ENCODE assay signal across 21 cellular contexts in the genomic region with DNA sequence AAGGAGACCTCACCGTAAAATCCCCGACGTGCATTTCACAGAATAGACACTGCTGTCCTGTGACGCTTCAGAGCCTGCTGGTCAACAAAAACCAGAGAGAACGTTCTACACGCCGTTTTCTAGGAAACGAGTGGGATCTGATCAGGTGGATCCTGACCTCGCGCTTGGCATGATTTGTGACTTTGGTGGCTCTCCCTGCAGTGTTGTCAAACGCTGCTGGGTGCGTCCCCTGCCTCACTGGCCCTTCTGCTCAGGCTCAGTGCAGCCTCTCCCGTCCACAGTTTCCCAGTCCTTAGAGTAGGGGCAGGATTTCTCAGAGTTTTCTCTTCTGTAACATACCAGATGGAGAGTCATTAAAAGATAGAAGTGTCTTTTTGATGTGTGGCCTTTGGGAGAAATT. TPM values are rescaled to one million over a fixed set of nuclear protein-coding genes. Genes with fewer than 3 reads are reported as not detected.
DNase-seq lines count a peak whose midpoint lies in the region; ATAC-seq, FAIRE-seq and TF ChIP-seq lines count a peak whose summit lies in the region.
"Had no signal": no experiment of that assay in that cellular context is flagged by ENCODE, and none has a peak within 500 bp of the region (broad histone marks: within the 10 kb centered on the region; RNA-seq: fewer than 3 reads in every experiment).

No MANE protein-coding gene starts in this region.

- H3K27ac ChIP-seq in SJCRH30 (peak overlapping the region; percentile 77), HepG2 (ENCODE audit: extremely low read length, insufficient read depth, low read length) (no peak overlapping the region)
- H3K27ac ChIP-seq: SJSA1 had no signal

- no TSS peak for BruUV-seq in HepG2 (replicated peaks; lab: Mats Ljungman, UMichigan)

- in situ Hi-C loops in HepG2 (cut with HindIII; ENCODE audit: extremely low pct_ligation_motif_present, low pct_unique_long_range_greater_than_20kb) = no loop called here

- H3K36me3 ChIP-seq in SJCRH30 = no peaks in the 10 kb centered on the region
- no peaks in the 10 kb centered on the region for H3K36me3 ChIP-seq in HepG2 (replicated peaks in 1 of 2; ENCODE audit: control insufficient read depth in 1 of 2, insufficient read depth in 2 of 2, low read length in 2 of 2)
- H3K36me3 ChIP-seq: SJSA1 had no signal

- H3K36me3 Mint-ChIP-seq in IgD-negative memory B cell = peaks cover 6% of the 10 kb centered on the region
- H3K36me3 Mint-ChIP-seq in stimulated activated effector memory CD8-positive, alpha-beta T cell treated with anti-CD3 and anti-CD28 coated beads, Interleukin-12 subunit alpha, Interleukin-12 subunit beta, amount 100 ng/mL, for 72 hours = peaks cover 3% of the 10 kb centered on the region
- peaks cover 0 to 5% (median 3%) of the 10 kb centered on the region in 3 donors for H3K36me3 Mint-ChIP-seq in immature natural killer cell

- ATAC-seq in HepG2 (no peak), GM18502 (IDR thresholded peaks at IDR 0.05; ENCODE audit: poor library complexity, unreplicated experiment) (no peak)
- ATAC-seq in stimulated activated effector memory CD8-positive, alpha-beta T cell treated with anti-CD3 and anti-CD28 coated beads, Interleukin-12 subunit alpha, Interleukin-12 subunit beta, amount 100 ng/mL, for 72 hours = no peak
- ATAC-seq: Panc1 had no signal

- TF ChIP-seq EP300 in HepG2 (IDR thresholded peaks at IDR 0.05; ENCODE audit: low read depth in 2 of 2, low read length in 2 of 2) (no peak), HepG2 (CRISPR knock-in tag; IDR thresholded peaks at IDR 0.05; ENCODE audit: borderline replicate concordance) (no peak)

- no peaks in the 10 kb centered on the region for H3K79me2 ChIP-seq in HepG2 (ENCODE audit: insufficient read depth, low read length)

- no peak for TF ChIP-seq CTCF in HepG2 (CRISPR knock-in tag; IDR thresholded peaks at IDR 0.05)

- intact Hi-C loops in HepG2 (cut with micrococcal nuclease; ENCODE audit: unreplicated experiment) = no loop called here

- peaks cover 8% of the 10 kb centered on the region for H3K27me3 Mint-ChIP-seq in IgD-negative memory B cell
- peaks cover 0 to 4% (median 1%) of the 10 kb centered on the region in 3 donors for H3K27me3 Mint-ChIP-seq in immature natural killer cell (ENCODE audit: low read depth in 3 of 3)

- no peak for DNase-seq in SJCRH30
- DNase-seq in HepG2 (ENCODE audit: low spot score) = no peak
- DNase-seq in stimulated activated effector memory CD8-positive, alpha-beta T cell treated with anti-CD3 and anti-CD28 coated beads, Interleukin-12 subunit alpha, Interleukin-12 subunit beta, amount 100 ng/mL, for 72 hours (ENCODE audit: low spot score in 2 of 2) = no peak
- no peak for DNase-seq in immature natural killer cell
- DNase-seq in DMS153 (lab: John Stamatoyannopoulos, UW) = no peak
- DNase-seq: CD4-positive, alpha-beta T cell; COR-L47; DMS79 treated with DMSO at 0.1 percent for 48 hours; H7; HFFc6; KG1; NCI-H1105; NCI-H2081; NCI-H2171; NCI-H345; NCI-H526 treated with DMSO at 0.1 percent for 48 hours had no signal

- no peaks in the 10 kb centered on the region; the same call in 1 of the 2 replicates for H3K27me3 ChIP-seq in SJCRH30
- H3K27me3 ChIP-seq in HepG2 (ENCODE audit: control insufficient read depth in 1 of 2, insufficient read depth in 2 of 2, low read length in 2 of 2) = peaks cover 5 to 27% of the 10 kb centered on the region in 2 experiments; a peak in 4 of 5 replicates

- POLR2A ChIA-PET in HepG2 (lab: Yijun Ruan, JAX) = no interaction called here

- peaks cover 20% of the 10 kb centered on the region for H3K4me1 ChIP-seq in SJCRH30
- H3K4me1 ChIP-seq in HepG2 (ENCODE audit: insufficient read depth, low read length) = peaks cover 16% of the 10 kb centered on the region
- H3K4me1 ChIP-seq: SJSA1 had no signal

- H3K27ac Mint-ChIP-seq in IgD-negative memory B cell (peak overlapping the region in 2 of 3 donors; percentile 34 to 42), immature natural killer cell (no peak overlapping the region)
- peak overlapping the region; percentile 58 for H3K27ac Mint-ChIP-seq in stimulated activated effector memory CD8-positive, alpha-beta T cell treated with anti-CD3 and anti-CD28 coated beads, Interleukin-12 subunit alpha, Interleukin-12 subunit beta, amount 100 ng/mL, for 72 hours
- H3K27ac Mint-ChIP-seq: CD4-positive, alpha-beta T cell; HFFc6 had no signal

- no peak overlapping the region for H3K4me3 ChIP-seq in SJCRH30
- no peak overlapping the region for H3K4me3 ChIP-seq in HepG2 (replicated peaks in 1 of 3; ENCODE audit: insufficient read depth in 1 of 3, low read depth in 2 of 3, low read length in 3 of 3)
- H3K4me3 ChIP-seq: SJSA1 had no signal

- H3K9ac ChIP-seq in HepG2 (ENCODE audit: insufficient read depth, low read depth, low read length) = no peak overlapping the region

- no peaks in the 10 kb centered on the region for H3K9me3 ChIP-seq in SJCRH30 (replicated peaks)
- H3K9me3 ChIP-seq in HepG2 (ENCODE audit: low read length) = no peaks in the 10 kb centered on the region

- no peak overlapping the region for H3K4me2 ChIP-seq in HepG2 (ENCODE audit: low read depth, low read length)

- no peaks in the 10 kb centered on the region for H4K20me1 ChIP-seq in HepG2 (ENCODE audit: insufficient read depth, low read length)

- H2AFZ ChIP-seq in HepG2 (ENCODE audit: low read length) = no peak overlapping the region

- TF ChIP-seq POLR2A in HepG2 (IDR thresholded peaks at IDR 0.05; ENCODE audit: insufficient read depth in 1 of 2, low read depth in 2 of 2, low read length in 2 of 2) = no peak

- H3K9me3 Mint-ChIP-seq in IgD-negative memory B cell (peaks cover 0 to 3% (median 0%) of the 10 kb centered on the region in 3 donors), immature natural killer cell (peaks cover 0 to 24% (median 7%) of the 10 kb centered on the region in 6 donors)
- peaks cover 4% of the 10 kb centered on the region for H3K9me3 Mint-ChIP-seq in stimulated activated effector memory CD8-positive, alpha-beta T cell treated with anti-CD3 and anti-CD28 coated beads, Interleukin-12 subunit alpha, Interleukin-12 subunit beta, amount 100 ng/mL, for 72 hours

- CTCF ChIA-PET in HepG2 (lab: Yijun Ruan, JAX; ENCODE audit: low intra/inter-chr PET ratio, low total read pairs) = no interaction called here

- peak overlapping the region in 1 of 4 donors; percentile 13 for H3K4me3 Mint-ChIP-seq in IgD-negative memory B cell
- no peak overlapping the region for H3K4me3 Mint-ChIP-seq in stimulated activated effector memory CD8-positive, alpha-beta T cell treated with anti-CD3 and anti-CD28 coated beads, Interleukin-12 subunit alpha, Interleukin-12 subunit beta, amount 100 ng/mL, for 72 hours
- H3K4me3 Mint-ChIP-seq in immature natural killer cell = no peak overlapping the region
- H3K4me3 Mint-ChIP-seq: CD4-positive, alpha-beta T cell; HFFc6 had no signal

- 55% methylated on average over 13 of the region's 13 CpGs for WGBS in HepG2 (ENCODE audit: low lambda C conversion rate)

- no peak for TF ChIP-seq RAD21 in HepG2 (CRISPR knock-in tag; IDR thresholded peaks at IDR 0.05)

- FAIRE-seq in HepG2 (lab: Jason Lieb, UNC) = no peak

- H3K4me1 Mint-ChIP-seq in IgD-negative memory B cell = peaks cover 25 to 53% (median 52%) of the 10 kb centered on the region in 3 donors
- peaks cover 3% of the 10 kb centered on the region for H3K4me1 Mint-ChIP-seq in stimulated activated effector memory CD8-positive, alpha-beta T cell treated with anti-CD3 and anti-CD28 coated beads, Interleukin-12 subunit alpha, Interleukin-12 subunit beta, amount 100 ng/mL, for 72 hours
- H3K4me1 Mint-ChIP-seq in immature natural killer cell = peaks cover 9 to 12% of the 10 kb centered on the region in 2 donors

TF ChIP-seq in HepG2, 621 proteins besides CTCF, POLR2A, EP300 and RAD21:
- no peak for TF ChIP-seq DRAP1 (CRISPR knock-in tag; IDR thresholded peaks at IDR 0.05)
- TF ChIP-seq NRL (CRISPR knock-in tag; IDR thresholded peaks at IDR 0.05; ENCODE audit: borderline replicate concordance) = 0 out of 2 replicates have a peak, but pooled peaks have one; percentile 15

RNA-seq across cellular contexts. Expression of gene IRF4, which starts 27.6 kb away (rescaled TPM):
- polyA plus RNA-seq in IgD-negative memory B cell = 22.9 TPM
- total RNA-seq in SJCRH30 (2014; rRNA removed; shearing (Covaris generic)) = 0.03 TPM in 1 of 2 replicates, not detected in the other
- 0.07 and 0.09 TPM in 2 replicates for total RNA-seq in HepG2 (2016; rRNA removed; fragmentation: Illumina TruSeq; extraction: Trizol)
- total RNA-seq in HepG2 (2016; cell fraction: cytosol; rRNA removed; fragmentation: Illumina TruSeq; extraction: Trizol; ENCODE audit: low read depth) = not detected in 2 replicates
- 0.06 and 0.13 TPM in 2 replicates for total RNA-seq in HepG2 (2016; cell fraction: insoluble cytoplasmic fraction; rRNA removed; fragmentation: Illumina TruSeq; extraction: Trizol)
- 0.19 and 0.21 TPM in 2 replicates for total RNA-seq in HepG2 (2016; cell fraction: membrane; rRNA removed; fragmentation: Illumina TruSeq; extraction: Trizol)
- 0.09 TPM in 1 of 2 replicates, not detected in the other for total RNA-seq in HepG2 (2016; cell fraction: nucleus; rRNA removed; fragmentation: Illumina TruSeq; extraction: Trizol)
- 0.07 TPM in 2 replicates for polyA plus RNA-seq in HepG2 (2011; rRNA removed)
- polyA plus RNA-seq in HepG2 (2011; cell fraction: cytosol; rRNA removed) = 0.04 and 0.24 TPM in 2 replicates
- 0.16 and 0.51 TPM in 2 replicates for polyA plus RNA-seq in HepG2 (2011; cell fraction: nucleus; rRNA removed)
- polyA plus RNA-seq in HepG2 (2012) = 0.04 and 0.11 TPM in 2 replicates
- not detected in 2 replicates for polyA plus RNA-seq in HepG2 (2016; cell fraction: cytosol; fragmentation: Illumina TruSeq; extraction: Trizol; ENCODE audit: low read depth)
- 0.09 and 0.10 TPM in 2 replicates for polyA plus RNA-seq in HepG2 (2016; cell fraction: insoluble cytoplasmic fraction; fragmentation: Illumina TruSeq; extraction: Trizol; ENCODE audit: low read depth)
- polyA plus RNA-seq in HepG2 (2016; cell fraction: membrane; fragmentation: Illumina TruSeq; extraction: Trizol; ENCODE audit: low read depth) = 0.03 and 0.05 TPM in 2 replicates
- polyA plus RNA-seq in HepG2 (2016; cell fraction: nucleus; fragmentation: Illumina TruSeq; extraction: Trizol; ENCODE audit: insufficient read depth, low read depth) = 0.11 and 0.30 TPM in 2 replicates
- polyA minus RNA-seq in HepG2 (2011; rRNA and poly(A)+ RNA removed; ENCODE audit: low replicate concordance) = 0.72 TPM in 1 of 2 replicates, not detected in the other
- not detected in 2 replicates for polyA minus RNA-seq in HepG2 (2011; cell fraction: cytosol; rRNA and poly(A)+ RNA removed)
- polyA minus RNA-seq in HepG2 (2011; cell fraction: nucleus; rRNA and poly(A)+ RNA removed) = 0.12 and 0.13 TPM in 2 replicates
- under 1 TPM; 0.41 to 0.98 (median 0.51) TPM for polyA plus RNA-seq in immature natural killer cell
- total RNA-seq: HFFc6 had no signal
- polyA plus RNA-seq: BJ had no signal

Comparison
In these comparisons a context has a peak if more than half of its experiments do, and no peak if none do; other contexts are left out.
1. H3K27ac Mint-ChIP-seq: peak in IgD-negative memory B cell (2 of 3) and stimulated activated effector memory CD8-positive, alpha-beta T cell treated with anti-CD3 and anti-CD28 coated beads, Interleukin-12 subunit alpha, Interleukin-12 subunit beta, amount 100 ng/mL, for 72 hours (single experiment); none in immature natural killer cell (0 of 6).
2. RNA of gene IRF4, which starts 27.6 kb away (polyA plus RNA-seq): 22.9 TPM in IgD-negative memory B cell (single experiment); 0.41 to 0.98 TPM in immature natural killer cell and 0.03 to 0.51 TPM in HepG2; every median in the first group is over 10 times any median in the second.